In the genomic region with DNA sequence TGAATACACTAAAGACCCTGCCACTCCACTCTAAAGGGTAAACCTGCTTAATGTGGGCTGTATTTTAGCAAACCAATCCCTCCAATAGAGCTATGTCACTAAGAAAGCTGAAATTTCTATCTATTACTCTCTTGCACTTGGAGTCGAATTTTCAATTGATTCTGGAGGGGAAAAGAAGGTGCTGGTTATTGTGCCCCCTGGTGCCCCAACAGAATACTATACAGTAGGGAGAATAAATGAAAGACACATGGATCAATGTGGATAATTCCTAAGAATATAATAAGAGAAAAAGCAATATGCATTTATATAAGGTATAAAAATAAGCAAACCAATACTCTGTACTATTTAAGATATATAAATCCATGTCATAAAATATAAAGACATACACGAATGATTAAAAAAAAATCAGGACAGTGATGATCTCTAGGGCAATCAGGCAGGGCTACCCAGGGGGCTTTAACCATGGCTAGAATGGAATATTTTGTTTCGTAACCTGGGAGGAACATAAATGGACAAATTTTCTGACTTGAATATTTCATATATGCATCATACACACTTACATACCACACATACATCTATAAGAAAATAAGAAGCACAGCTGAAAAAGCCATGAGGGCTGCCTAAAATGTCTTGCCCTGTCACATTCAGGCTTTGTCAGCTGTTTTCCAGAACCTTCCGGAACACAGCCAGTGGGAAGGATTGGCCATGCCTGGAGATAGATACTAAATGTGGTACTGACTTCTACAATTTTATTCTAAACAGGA, we compare ENCODE assay signal across 9 cellular contexts. TPM values are rescaled to one million over a fixed set of nuclear protein-coding genes. Genes with fewer than 3 reads are reported as not detected.
DNase-seq lines count a peak whose midpoint lies in the region; ATAC-seq and TF ChIP-seq lines count a peak whose summit lies in the region.
"Had no signal": no experiment of that assay in that cellular context is flagged by ENCODE, and none has a peak within 500 bp of the region (broad histone marks: within the 10 kb centered on the region; RNA-seq: fewer than 3 reads in every experiment).

No MANE protein-coding gene starts in this region.

- H3K27ac Mint-ChIP-seq in Caco-2 (ENCODE audit: unreplicated experiment) (no peak overlapping the region), H9 (no peak overlapping the region)
- no peak overlapping the region for H3K27ac Mint-ChIP-seq in activated naive CD8-positive, alpha-beta T cell treated with anti-CD3 and anti-CD28 coated beads, Interleukin-2, amount 50 U/mL, for 24 hours

- ATAC-seq in SK-N-SH treated with all-trans-retinoic acid at 6 μM for 48 hours (peak; percentile 77), left ventricle myocardium superior (peak; percentile 39), GM21717 (IDR thresholded peaks at IDR 0.05; ENCODE audit: unreplicated experiment) (no peak)
- ATAC-seq in activated naive CD8-positive, alpha-beta T cell treated with anti-CD3 and anti-CD28 coated beads, Interleukin-2, amount 50 U/mL, for 24 hours = no peak

- H2BK20ac ChIP-seq in H9 (ENCODE audit: low read depth, low read length, poor library complexity, severe bottlenecking) = no peak overlapping the region

- H3K23me2 ChIP-seq in H9 (ENCODE audit: insufficient read length, low read depth, low read length, poor library complexity, severe bottlenecking) = no peaks in the 10 kb centered on the region

- no peak overlapping the region for H3K56ac ChIP-seq in H9 (ENCODE audit: insufficient read length, low read depth, low read length)

- no peaks in the 10 kb centered on the region for H4K20me1 ChIP-seq in H9 (ENCODE audit: control insufficient read depth, insufficient read depth, insufficient read length)

- no peak overlapping the region for H2BK5ac ChIP-seq in H9 (ENCODE audit: insufficient read length, low read length)

- intact Hi-C loops in Caco-2 (cut with micrococcal nuclease; ENCODE audit: unreplicated experiment) = loop anchor here (5.0 kb wide), 2 partner anchors 43 to 118 kb away; no protein-coding TSS in a partner anchor
- intact Hi-C loops in left ventricle myocardium superior (cut with micrococcal nuclease) = loop anchor here (5.0 kb wide), 1 partner anchor 858 kb away; no protein-coding TSS in a partner anchor

- peak in 1 of 2 experiments; percentile 12 for DNase-seq in Caco-2
- DNase-seq in H9 = no peak
- no peak for DNase-seq in left ventricle myocardium superior
- no peak for DNase-seq in activated gamma-delta T cell (lab: John Stamatoyannopoulos, UW)
- no peak for DNase-seq in T1000 (lab: John Stamatoyannopoulos, UW)
- no peak for DNase-seq in activated naive CD8-positive, alpha-beta T cell treated with anti-CD3 and anti-CD28 coated beads, Interleukin-2, amount 50 U/mL, for 24 hours

- H3K36me3 ChIP-seq in Caco-2 (ENCODE audit: control insufficient read depth, insufficient read depth, low read length) = no peaks in the 10 kb centered on the region

- H3K79me1 ChIP-seq in H9 (ENCODE audit: insufficient read depth, low read depth, low read length, poor library complexity, severe bottlenecking) = no peaks in the 10 kb centered on the region

- H2BK120ac ChIP-seq in H9 (ENCODE audit: low read depth, low read length, poor library complexity, severe bottlenecking) = no peak overlapping the region

- no peak overlapping the region for H3K27ac ChIP-seq in H9 (ENCODE audit: insufficient read length, low read depth, low read length)
- H3K27ac ChIP-seq: SK-N-MC had no signal

- H3K9ac ChIP-seq in H9 (ENCODE audit: extremely low read depth, insufficient read length, low read length) = no peak overlapping the region

- H3K9me3 ChIP-seq in Caco-2 = no peaks in the 10 kb centered on the region
- no peaks in the 10 kb centered on the region for H3K9me3 ChIP-seq in H9 (ENCODE audit: control insufficient read depth, low read depth, low read length)

- no peak overlapping the region for H3K18ac ChIP-seq in H9 (ENCODE audit: insufficient read length, low read depth, low read length)

- H3K27me3 ChIP-seq in Caco-2 (replicated peaks; ENCODE audit: control insufficient read depth, insufficient read depth, low read length) = no peaks in the 10 kb centered on the region
- no peaks in the 10 kb centered on the region for H3K27me3 ChIP-seq in H9 (ENCODE audit: insufficient read depth, low read length)

- no peak overlapping the region for H3K4ac ChIP-seq in H9 (ENCODE audit: low read depth, low read length)

- TF ChIP-seq CTCF in Caco-2 (IDR thresholded peaks at IDR 0.05; ENCODE audit: insufficient read depth in 1 of 2, low read depth in 1 of 2, low read length in 1 of 2, severe bottlenecking in 1 of 2, unreplicated experiment in 1 of 2) (peak; percentile 22 to 61), H9 (conservative IDR thresholded peaks at IDR 0.05) (peak; percentile 77)

- H2BK12ac ChIP-seq in H9 (ENCODE audit: insufficient read length, low read depth, low read length) = no peak overlapping the region

- no TSS peak for BruUV-seq in Caco-2 (replicated peaks; lab: Mats Ljungman, UMichigan)

- H3K4me2 ChIP-seq in H9 (ENCODE audit: insufficient read depth, insufficient read length, low read length) = no peak overlapping the region

- POLR2A ChIA-PET in Caco-2 (lab: Charles Lee) = no interaction called here

- no peak overlapping the region for H3K4me3 Mint-ChIP-seq in Caco-2 (ENCODE audit: unreplicated experiment)
- H3K4me3 Mint-ChIP-seq in H9 = no peak overlapping the region
- no peak overlapping the region for H3K4me3 Mint-ChIP-seq in activated naive CD8-positive, alpha-beta T cell treated with anti-CD3 and anti-CD28 coated beads, Interleukin-2, amount 50 U/mL, for 24 hours

- no peak overlapping the region for H4K91ac ChIP-seq in H9 (ENCODE audit: insufficient read length, low read depth, low read length)

- no peak overlapping the region for H4K5ac ChIP-seq in H9 (ENCODE audit: insufficient read length, low read depth, low read length)

- H2BK15ac ChIP-seq in H9 (ENCODE audit: low read depth, low read length) = no peak overlapping the region

- no peak overlapping the region for H4K8ac ChIP-seq in H9 (replicated peaks; ENCODE audit: insufficient read length, low read depth, low read length)

- no peak overlapping the region for H3K4me3 ChIP-seq in Caco-2 (ENCODE audit: low read depth, low read length)
- H3K4me3 ChIP-seq: SK-N-MC had no signal

- no peaks in the 10 kb centered on the region for H3K79me2 ChIP-seq in H9 (ENCODE audit: insufficient read depth, low read length)

- H3K23ac ChIP-seq in H9 (ENCODE audit: insufficient read length, low read depth, low read length) = no peak overlapping the region

- H3T11ph ChIP-seq in H9 (ENCODE audit: low read length) = no peak overlapping the region

- H2AK5ac ChIP-seq in H9 (ENCODE audit: insufficient read length, low read length) = no peak overlapping the region

- CTCF ChIA-PET in Caco-2 (lab: Charles Lee) = interaction anchor here (1.1 kb wide), 1 partner anchor 46 kb away, joined by 3 read pairs; no protein-coding TSS in a partner anchor

- H3K14ac ChIP-seq in H9 (ENCODE audit: insufficient read depth, low read length) = no peak overlapping the region

- H3K27me3 Mint-ChIP-seq in Caco-2 (ENCODE audit: insufficient read depth, unreplicated experiment) (no peaks in the 10 kb centered on the region), H9 (ENCODE audit: low read depth) (no peaks in the 10 kb centered on the region)
- H3K27me3 Mint-ChIP-seq in activated naive CD8-positive, alpha-beta T cell treated with anti-CD3 and anti-CD28 coated beads, Interleukin-2, amount 50 U/mL, for 24 hours = no peaks in the 10 kb centered on the region

- no peaks in the 10 kb centered on the region for H3K4me1 Mint-ChIP-seq in Caco-2 (ENCODE audit: low read depth, unreplicated experiment)
- H3K4me1 Mint-ChIP-seq in H9 = peaks cover 2 to 5% of the 10 kb centered on the region in 2 experiments; a peak in 1 of 4 replicates
- H3K4me1 Mint-ChIP-seq in activated naive CD8-positive, alpha-beta T cell treated with anti-CD3 and anti-CD28 coated beads, Interleukin-2, amount 50 U/mL, for 24 hours = peaks cover 10% of the 10 kb centered on the region

- no peaks in the 10 kb centered on the region for H3K4me1 ChIP-seq in Caco-2
- no peaks in the 10 kb centered on the region for H3K4me1 ChIP-seq in H9 (ENCODE audit: insufficient read depth, low read length)

- no CpG with 5 or more reads among the region's 4 CpGs for WGBS in H9 (ENCODE audit: extremely low coverage, insufficient read length, low lambda C conversion rate)

- no peaks in the 10 kb centered on the region for H3K9me3 Mint-ChIP-seq in Caco-2 (ENCODE audit: unreplicated experiment)
- no peaks in the 10 kb centered on the region for H3K9me3 Mint-ChIP-seq in H9
- no peaks in the 10 kb centered on the region for H3K9me3 Mint-ChIP-seq in activated naive CD8-positive, alpha-beta T cell treated with anti-CD3 and anti-CD28 coated beads, Interleukin-2, amount 50 U/mL, for 24 hours

- no peak overlapping the region for H2AFZ ChIP-seq in H9 (ENCODE audit: low read length)

- H3K36me3 Mint-ChIP-seq in Caco-2 (ENCODE audit: insufficient read depth, unreplicated experiment) = no peaks in the 10 kb centered on the region
- H3K36me3 Mint-ChIP-seq in H9 (ENCODE audit: insufficient read depth in 1 of 3, low read depth in 3 of 3) = no peaks in the 10 kb centered on the region
- no peaks in the 10 kb centered on the region for H3K36me3 Mint-ChIP-seq in activated naive CD8-positive, alpha-beta T cell treated with anti-CD3 and anti-CD28 coated beads, Interleukin-2, amount 50 U/mL, for 24 hours (ENCODE audit: low read depth)

TF ChIP-seq in SK-N-SH treated with all-trans-retinoic acid at 6 μM for 48 hours, 23 proteins besides CTCF, POLR2A, EP300 and RAD21 (continues in another document):
- no peak for TF ChIP-seq BACH2 (CRISPR knock-in tag; IDR thresholded peaks at IDR 0.05; ENCODE audit: borderline replicate concordance)

RNA-seq across cellular contexts. Expression of a gene that starts 54.4 kb away (rescaled TPM):
- total RNA-seq in Caco-2 (2022) = 33.1 and 36.2 TPM in 2 replicates
- 17.4 TPM in 2 replicates for total RNA-seq in H9 (2021)
- 3.6 TPM for total RNA-seq in left ventricle myocardium superior

RNA-seq across cellular contexts. Expression of a gene that starts 55.6 kb away (rescaled TPM):
- total RNA-seq in Caco-2 (2022) (29.0 and 29.2 TPM in 2 replicates), H9 (2021) (51.2 and 53.4 TPM in 2 replicates), left ventricle myocardium superior (4.8 TPM)

Comparison
In these comparisons a context has a peak if more than half of its experiments do, and no peak if none do; other contexts are left out.
1. ATAC-seq: peak in SK-N-SH treated with all-trans-retinoic acid at 6 μM for 48 hours (single experiment) and left ventricle myocardium superior (single experiment); none in GM21717 (single experiment) and activated naive CD8-positive, alpha-beta T cell treated with anti-CD3 and anti-CD28 coated beads, Interleukin-2, amount 50 U/mL, for 24 hours (single experiment).